1 cellular context compared by ENCODE assay signal in the genomic region with DNA sequence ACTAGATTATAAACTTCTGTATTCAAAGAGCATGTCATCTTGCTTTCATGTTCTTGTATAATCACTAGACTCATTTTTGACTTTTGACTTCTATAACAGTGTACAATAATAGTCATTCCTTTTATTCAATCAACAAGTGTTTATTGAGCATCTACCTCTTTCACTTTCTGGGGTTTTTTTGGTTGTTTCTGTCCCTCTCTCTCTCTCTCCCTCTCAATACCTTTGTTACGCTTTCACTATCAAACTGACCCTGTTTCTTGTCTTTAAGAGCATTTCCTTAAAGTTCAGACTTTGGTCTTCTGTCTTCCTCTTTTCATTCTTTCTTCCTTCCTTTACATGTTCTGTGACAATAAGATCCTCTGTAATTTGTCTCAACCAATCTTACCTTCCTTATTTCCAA.
TF ChIP-seq lines count a peak whose summit lies in the region.

No MANE protein-coding gene starts in this region.

TF ChIP-seq in GM12878, 131 proteins besides CTCF, POLR2A, EP300 and RAD21 (continued from another document):
- TF ChIP-seq, protein P1, sequence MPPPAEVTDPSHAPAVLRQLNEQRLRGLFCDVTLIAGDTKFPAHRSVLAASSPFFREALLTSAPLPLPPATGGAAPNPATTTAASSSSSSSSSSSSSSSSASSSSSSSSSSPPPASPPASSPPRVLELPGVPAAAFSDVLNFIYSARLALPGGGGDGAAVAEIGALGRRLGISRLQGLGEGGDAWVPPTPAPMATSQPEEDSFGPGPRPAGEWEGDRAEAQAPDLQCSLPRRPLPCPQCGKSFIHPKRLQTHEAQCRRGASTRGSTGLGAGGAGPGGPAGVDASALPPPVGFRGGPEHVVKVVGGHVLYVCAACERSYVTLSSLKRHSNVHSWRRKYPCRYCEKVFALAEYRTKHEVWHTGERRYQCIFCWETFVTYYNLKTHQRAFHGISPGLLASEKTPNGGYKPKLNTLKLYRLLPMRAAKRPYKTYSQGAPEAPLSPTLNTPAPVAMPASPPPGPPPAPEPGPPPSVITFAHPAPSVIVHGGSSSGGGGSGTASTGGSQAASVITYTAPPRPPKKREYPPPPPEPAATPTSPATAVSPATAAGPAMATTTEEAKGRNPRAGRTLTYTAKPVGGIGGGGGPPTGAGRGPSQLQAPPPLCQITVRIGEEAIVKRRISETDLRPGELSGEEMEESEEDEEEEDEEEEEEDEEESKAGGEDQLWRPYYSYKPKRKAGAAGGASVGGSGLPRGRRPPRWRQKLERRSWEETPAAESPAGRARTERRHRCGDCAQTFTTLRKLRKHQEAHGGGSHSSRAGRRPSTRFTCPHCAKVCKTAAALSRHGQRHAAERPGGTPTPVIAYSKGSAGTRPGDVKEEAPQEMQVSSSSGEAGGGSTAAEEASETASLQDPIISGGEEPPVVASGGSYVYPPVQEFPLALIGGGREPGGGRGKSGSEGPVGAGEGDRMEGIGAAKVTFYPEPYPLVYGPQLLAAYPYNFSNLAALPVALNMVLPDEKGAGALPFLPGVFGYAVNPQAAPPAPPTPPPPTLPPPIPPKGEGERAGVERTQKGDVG (CRISPR knock-in tag; IDR thresholded peaks at IDR 0.05) = no peak
- TF ChIP-seq IKZF2 (IDR thresholded peaks at IDR 0.05) = no peak
